ENCODE assay signal across 8 cellular contexts in the genomic region with DNA sequence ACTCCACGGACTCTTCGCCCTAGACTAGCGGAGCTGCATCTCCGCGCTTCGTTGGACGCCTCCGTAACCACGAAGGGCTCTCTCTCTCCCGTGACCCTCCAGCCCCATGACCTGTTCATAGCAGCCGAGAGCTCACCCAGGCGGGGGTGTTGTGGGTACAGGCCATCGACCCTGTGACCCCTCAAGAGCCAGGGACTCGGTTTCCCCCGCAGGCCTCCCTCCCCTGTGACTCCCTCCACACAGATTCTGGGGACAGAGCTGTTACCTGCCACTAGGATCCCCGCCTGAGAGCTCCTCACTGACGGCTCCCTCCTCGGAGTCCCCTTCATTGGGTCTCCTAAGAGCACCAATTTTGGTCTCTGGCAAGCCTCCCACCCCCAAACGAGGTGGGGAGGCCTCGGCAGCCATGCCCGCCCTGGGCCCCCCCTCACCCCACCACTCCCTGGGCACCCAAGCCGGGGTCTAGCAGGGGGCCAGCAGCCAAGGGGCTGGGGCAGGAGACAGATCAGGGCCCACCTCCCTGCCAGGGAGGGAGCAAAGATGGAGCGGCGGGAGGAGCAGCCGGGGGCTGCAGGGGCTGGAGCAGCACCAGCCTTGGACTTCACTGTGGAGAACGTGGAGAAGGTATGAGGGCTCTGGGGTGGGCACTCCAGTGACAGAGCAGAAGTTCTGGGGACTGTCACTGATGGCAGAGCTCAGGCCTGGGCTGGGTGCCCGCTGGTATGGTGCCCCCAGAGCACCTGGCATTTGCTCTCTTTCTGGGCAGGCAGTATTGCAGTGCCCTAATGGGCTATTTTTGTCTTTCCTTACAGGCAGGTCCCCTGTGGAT. TPM values are rescaled to one million over a fixed set of nuclear protein-coding genes. Genes with fewer than 3 reads are reported as not detected.
A peak's percentile ranks its signal among the peaks of the same experiment; 100 is the strongest.
DNase-seq lines count a peak whose midpoint lies in the region; ATAC-seq and TF ChIP-seq lines count a peak whose summit lies in the region.

No MANE protein-coding gene starts in this region.

- TF ChIP-seq CTCF in cardiac fibroblast (IDR thresholded peaks at IDR 0.05; ENCODE audit: low read depth, low read length) (no peak), lung (IDR thresholded peaks at IDR 0.05; ENCODE audit: control extremely low read depth, extremely low read depth) (no peak), vagina (IDR thresholded peaks at IDR 0.05) (no peak)

- DNase-seq in KBM-7 (peak; percentile 7), cardiac fibroblast (ENCODE audit: low read depth in 2 of 2) (no peak), lung (ENCODE audit: low spot score) (no peak), vagina (ENCODE audit: extremely low spot score in 2 of 2) (no peak), DMS79 (lab: John Stamatoyannopoulos, UW) (no peak), NCI-H1105 treated with DMSO at 0.1 percent for 48 hours (lab: John Stamatoyannopoulos, UW) (no peak)

- H3K4me1 ChIP-seq in lung (ENCODE audit: control insufficient read depth in 2 of 2, insufficient read depth in 2 of 2, low read length in 2 of 2) (peaks cover 13 to 20% of the 10 kb centered on the region in 2 donors), vagina (peaks cover 35% of the 10 kb centered on the region)

- no peaks in the 10 kb centered on the region for H3K27me3 ChIP-seq in lung (ENCODE audit: control insufficient read depth, insufficient read depth)
- H3K27me3 ChIP-seq in vagina: no peaks in the 10 kb centered on the region

- H3K36me3 ChIP-seq in lung (ENCODE audit: control insufficient read depth in 2 of 2, insufficient read depth in 2 of 2, low read length in 2 of 2): peaks cover 0 to 10% of the 10 kb centered on the region in 2 donors
- no peaks in the 10 kb centered on the region for H3K36me3 ChIP-seq in vagina

- H3K4me3 ChIP-seq in cardiac fibroblast (replicated peaks in 1 of 2; ENCODE audit: low read depth in 2 of 2, low read length in 2 of 2) (peak overlapping the region; percentile 86 to 94), lung (peak overlapping the region; percentile 71), vagina (peak overlapping the region; percentile 64 to 79)

- WGBS in lung, 2 donors: 7 to 11% methylated on average over 26 to 27 of the region's 27 CpGs

- ATAC-seq in GM18907 (IDR thresholded peaks at IDR 0.05; ENCODE audit: unreplicated experiment): peak; percentile 29
- peak; percentile 5 for ATAC-seq in lung (ENCODE audit: insufficient read depth, low FRiP score)
- ATAC-seq in GM19328 (IDR thresholded peaks at IDR 0.05; ENCODE audit: unreplicated experiment): no peak

- TF ChIP-seq POLR2A in vagina (IDR thresholded peaks at IDR 0.05): no peak

- H3K9me3 ChIP-seq in lung (ENCODE audit: control insufficient read depth in 2 of 2, insufficient read depth in 1 of 2, low read length in 1 of 2): no peaks in the 10 kb centered on the region
- no peaks in the 10 kb centered on the region for H3K9me3 ChIP-seq in vagina

- intact Hi-C loops in vagina (cut with DNase I): no loop called here

- H3K27ac ChIP-seq in lung (ENCODE audit: low read depth in 1 of 2, low read length in 1 of 2) (peak overlapping the region; percentile 97 to 99), vagina (peak overlapping the region; percentile 95)

- in situ Hi-C loops in KBM-7 (cut with MboI; ENCODE audit: low pct_unique_long_range_greater_than_20kb, low sequenced_read_pairs): no loop called here

RNA-seq across cellular contexts. Expression of gene IPO13, which starts 0.5 kb away (rescaled TPM):
- total RNA-seq in lung (10 to 100 TPM in 1 of 2 donors, 1 to 10 TPM in 1; 7.3 to 35.4 TPM), vagina (34.6 TPM)
- polyA plus RNA-seq in lung: 10 to 100 TPM; 16.6 to 18.1 TPM

RNA-seq across cellular contexts. Expression of gene ARTN, which starts 13.7 kb away (rescaled TPM):
- total RNA-seq in lung (1 to 10 TPM in 1 of 2 donors, under 1 TPM in 1; 0.23 to 2.7 TPM), vagina (17.4 TPM)
- 1 to 10 TPM in 1 of 2 donors, under 1 TPM in 1; 0.95 to 1.4 TPM for polyA plus RNA-seq in lung

RNA-seq across cellular contexts. Expression of gene DPH2, which starts 22.5 kb away (rescaled TPM):
- total RNA-seq in lung (10 to 100 TPM; 17.1 to 25.5 TPM), vagina (15.2 TPM)
- 10 to 100 TPM; 11.6 to 28.5 TPM for polyA plus RNA-seq in lung

RNA-seq across cellular contexts. Expression of gene ATP6V0B, which starts 27.5 kb away (rescaled TPM):
- total RNA-seq in lung (100 to 1,000 TPM in 1 of 2 donors, 10 to 100 TPM in 1; 71.2 to 192 TPM), vagina (71.5 TPM)
- polyA plus RNA-seq in lung: 100 to 1,000 TPM; 373 to 484 TPM

RNA-seq across cellular contexts. Expression of gene B4GALT2, which starts 31.7 kb away (rescaled TPM):
- total RNA-seq in lung (10 to 100 TPM; 13.6 to 40.9 TPM), vagina (31.4 TPM)
- 10 to 100 TPM; 28.9 to 32.2 TPM for polyA plus RNA-seq in lung
